In genomic region chr5:151605559-151605958, GRCh38 we compare ENCODE assay signal across 29 cellular contexts. TPM values are rescaled to one million over a fixed set of nuclear protein-coding genes. Genes with fewer than 3 reads are reported as not detected.
"Had no signal": no experiment of that assay in that cellular context is flagged by ENCODE, and none has a peak within 500 bp of the region (broad histone marks: within the 10 kb centered on the region; RNA-seq: fewer than 3 reads in every experiment).

No MANE protein-coding gene starts in this region.

- ATAC-seq: naive thymus-derived CD4-positive, alpha-beta T cell; natural killer cell; psoas muscle; right cardiac atrium; stimulated activated memory B cell treated with anti-CD40 and anti-IgM and Interleukin-4, amounts not matched to agents 10 μg/mL and 1 μg/mL and 100 μg/mL, for 72 hours had no signal

- H3K27ac Mint-ChIP-seq: natural killer cell; nephron; progenitor cell of endocrine pancreas; stimulated activated memory B cell treated with anti-CD40 and anti-IgM and Interleukin-4, amounts not matched to agents 10 μg/mL and 1 μg/mL and 100 μg/mL, for 72 hours; stimulated activated naive CD8-positive, alpha-beta T cell treated with anti-CD3 and anti-CD28 coated beads, Interleukin-15, Interleukin-2, amounts not matched to agents 100 ng/mL and 50 ng/mL, for 24 hours had no signal

- H3K4me3 ChIP-seq: neural progenitor cell, ovary, psoas muscle, sigmoid colon, stomach, thoracic aorta, thyroid gland, tibial nerve, upper lobe of left lung, vagina had no signal

- H3K36me3 ChIP-seq: neural progenitor cell, ovary, sigmoid colon, stomach, thoracic aorta, thyroid gland, tibial nerve, upper lobe of left lung, vagina had no signal

- H3K79me2 ChIP-seq: parathyroid adenoma had no signal

- H3K27me3 ChIP-seq: neural progenitor cell, ovary, sigmoid colon, thyroid gland, tibial nerve, upper lobe of left lung, vagina had no signal

- H3K9ac ChIP-seq: neural progenitor cell, parathyroid adenoma had no signal

- FAIRE-seq: small intestine, urothelium cell line had no signal

- H3K4me1 ChIP-seq: psoas muscle, sigmoid colon, stomach, thyroid gland, tibial nerve, upper lobe of left lung, vagina had no signal

- H3K27ac ChIP-seq: neural progenitor cell, ovary, parathyroid adenoma, psoas muscle, sigmoid colon, stomach, thoracic aorta, thyroid gland, tibial nerve, upper lobe of left lung, vagina had no signal

- H3K4me1 Mint-ChIP-seq: natural killer cell; nephron; neural progenitor cell; stimulated activated memory B cell treated with anti-CD40 and anti-IgM and Interleukin-4, amounts not matched to agents 10 μg/mL and 1 μg/mL and 100 μg/mL, for 72 hours had no signal

- H3K9me3 Mint-ChIP-seq: natural killer cell; nephron; neural progenitor cell; stimulated activated memory B cell treated with anti-CD40 and anti-IgM and Interleukin-4, amounts not matched to agents 10 μg/mL and 1 μg/mL and 100 μg/mL, for 72 hours; stimulated activated naive CD8-positive, alpha-beta T cell treated with anti-CD3 and anti-CD28 coated beads, Interleukin-15, Interleukin-2, amounts not matched to agents 100 ng/mL and 50 ng/mL, for 24 hours had no signal

- H2AFZ ChIP-seq: neural progenitor cell, parathyroid adenoma had no signal

- H3K27me3 Mint-ChIP-seq: stimulated activated naive CD8-positive, alpha-beta T cell treated with anti-CD3 and anti-CD28 coated beads, Interleukin-15, Interleukin-2, amounts not matched to agents 100 ng/mL and 50 ng/mL, for 24 hours had no signal

- H3K36me3 Mint-ChIP-seq: naive thymus-derived CD4-positive, alpha-beta T cell; natural killer cell; neural progenitor cell; stimulated activated memory B cell treated with anti-CD40 and anti-IgM and Interleukin-4, amounts not matched to agents 10 μg/mL and 1 μg/mL and 100 μg/mL, for 72 hours had no signal

- DNase-seq: naive thymus-derived CD4-positive, alpha-beta T cell; natural killer cell; occipital lobe; ovary; posterior cingulate gyrus; psoas muscle; right cardiac atrium; sigmoid colon; small intestine; stimulated activated CD4-positive, alpha-beta T cell treated with anti-CD3 and anti-CD28 coated beads, Interleukin-15, amount 100 ng/mL, for 24 hours; stimulated activated CD4-positive, alpha-beta T cell treated with anti-CD3 and anti-CD28 coated beads, Interleukin-2, amount 100 ng/mL, for 24 hours; stimulated activated CD4-positive, alpha-beta T cell treated with anti-CD3 and anti-CD28 coated beads, Interleukin-2, amount 100 ng/mL, for 48 hours; stimulated activated CD4-positive, alpha-beta T cell treated with anti-CD3 and anti-CD28 coated beads, Interleukin-4, amount 100 ng/mL, for 24 hours; stimulated activated naive CD4-positive, alpha-beta T cell treated with Interleukin-2 at 50 U/mL for 16 hours; stomach; thyroid gland; trophoblast cell; upper lobe of left lung had no signal

- H3K4me3 Mint-ChIP-seq: naive thymus-derived CD4-positive, alpha-beta T cell; natural killer cell; nephron; neural progenitor cell; stimulated activated memory B cell treated with anti-CD40 and anti-IgM and Interleukin-4, amounts not matched to agents 10 μg/mL and 1 μg/mL and 100 μg/mL, for 72 hours; stimulated activated naive CD8-positive, alpha-beta T cell treated with anti-CD3 and anti-CD28 coated beads, Interleukin-15, Interleukin-2, amounts not matched to agents 100 ng/mL and 50 ng/mL, for 24 hours had no signal

- H3K9me3 ChIP-seq: ovary, psoas muscle, sigmoid colon, stomach, thoracic aorta, thyroid gland, tibial nerve, upper lobe of left lung, vagina had no signal

- H3K4me2 ChIP-seq: neural progenitor cell had no signal

RNA-seq across cellular contexts. Expression of gene FAT2, which starts 14.4 kb away (rescaled TPM):
- total RNA-seq: naive thymus-derived CD4-positive, alpha-beta T cell; natural killer cell; sigmoid colon had no signal
- polyA plus RNA-seq: naive thymus-derived CD4-positive, alpha-beta T cell; neural cell had no signal
